ENCODE assay signal across 22 cellular contexts in the genomic region with DNA sequence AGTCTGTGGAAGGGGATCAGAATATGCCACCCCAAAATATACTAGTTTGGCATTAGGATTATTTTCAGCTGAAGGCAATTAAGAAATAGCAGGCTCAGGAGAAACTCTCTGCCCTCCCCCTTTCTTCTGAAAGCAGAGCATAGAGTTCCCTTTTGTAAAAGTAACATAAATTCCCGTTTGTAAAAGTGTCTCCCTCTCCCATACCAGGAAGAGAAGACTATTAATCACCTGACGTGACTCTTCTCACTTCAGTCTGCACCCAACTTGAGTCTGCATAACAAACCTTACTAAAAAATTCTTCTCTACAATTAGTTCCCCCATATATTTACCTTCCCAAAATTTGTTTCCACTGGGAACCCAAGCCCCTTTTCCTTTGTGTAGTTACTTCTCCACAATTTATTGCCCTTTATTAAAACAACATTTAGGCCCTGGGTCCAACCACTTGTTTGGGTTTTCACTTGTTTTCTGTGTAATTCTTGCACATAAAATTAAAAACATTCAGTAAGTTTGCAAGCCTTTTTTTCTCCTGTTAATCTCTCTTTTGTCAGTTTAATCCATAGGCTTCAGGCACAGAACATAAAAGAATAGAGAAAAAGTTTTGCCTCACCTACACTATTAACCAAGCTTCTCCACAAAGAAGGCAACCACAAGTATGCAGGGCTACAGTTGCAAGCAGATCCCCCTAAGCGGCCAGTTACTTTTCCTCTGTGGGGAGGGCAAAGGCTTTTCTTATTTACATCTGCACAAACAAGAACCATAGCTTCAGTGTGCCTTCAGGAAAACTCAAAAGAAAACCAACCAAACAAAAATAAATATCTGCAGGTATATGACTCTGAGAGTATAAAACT.
DNase-seq lines count a peak whose midpoint lies in the region; ATAC-seq, FAIRE-seq and TF ChIP-seq lines count a peak whose summit lies in the region.
"Had no signal": no experiment of that assay in that cellular context is flagged by ENCODE, and none has a peak within 500 bp of the region (broad histone marks: within the 10 kb centered on the region; RNA-seq: fewer than 3 reads in every experiment).

No MANE protein-coding gene starts in this region.

- no peaks in the 10 kb centered on the region for H3K9me3 ChIP-seq in smooth muscle cell (replicated peaks; ENCODE audit: low read depth)
- H3K9me3 ChIP-seq: upper lobe of right lung had no signal

- peaks cover 13% of the 10 kb centered on the region for H3K4me1 ChIP-seq in smooth muscle cell (ENCODE audit: low read depth)

- H4K20me1 ChIP-seq in smooth muscle cell (ENCODE audit: low read depth) = no peaks in the 10 kb centered on the region

- FAIRE-seq in D721Med (lab: Jason Lieb, UNC) = no peak

- no peak overlapping the region for H2AFZ ChIP-seq in smooth muscle cell (ENCODE audit: low read depth)

- H3K36me3 ChIP-seq in smooth muscle cell (ENCODE audit: low read depth) = no peaks in the 10 kb centered on the region
- H3K36me3 ChIP-seq: upper lobe of right lung had no signal

- 55% methylated on average over 3 of the region's 3 CpGs for WGBS in smooth muscle cell (ENCODE audit: low lambda C conversion rate)

- no peaks in the 10 kb centered on the region for H3K27me3 ChIP-seq in smooth muscle cell (ENCODE audit: low read depth)
- H3K27me3 ChIP-seq: upper lobe of right lung had no signal

- H3K4me3 ChIP-seq in smooth muscle cell = no peak overlapping the region
- H3K4me3 ChIP-seq: upper lobe of right lung had no signal

- DNase-seq in NOMO-1 treated with DMSO at 0.1 percent for 48 hours (lab: John Stamatoyannopoulos, UW; ENCODE audit: unreplicated experiment) (peak; percentile 3), NOMO-1 treated with dmso at 0.1 percent for 144 hours (lab: John Stamatoyannopoulos, UW; ENCODE audit: unreplicated experiment) (no peak), left kidney (ENCODE audit: low read depth, low spot score) (peak; percentile 68), smooth muscle cell (lab: John Stamatoyannopoulos, UW; ENCODE audit: unreplicated experiment) (no peak), germinal center (ENCODE audit: low spot score) (no peak), NCI-H226 (no peak), D721Med (ENCODE audit: insufficient read length, low spot score) (no peak)
- DNase-seq: activated CD4-positive, alpha-beta T cell treated with anti-CD3 and anti-CD28 coated beads for 48 hours; activated CD8-positive, alpha-beta memory T cell treated with anti-CD3 and anti-CD28 coated beads for 24 hours; activated gamma-delta T cell; activated naive CD8-positive, alpha-beta T cell treated with anti-CD3 and anti-CD28 coated beads, Interleukin-2, amount 10 ng/mL, durations not matched to agents 7 days and 5 days; CD4-positive, CD25-positive, alpha-beta regulatory T cell; cerebellar nuclear complex; kidney glomerular epithelial cell; NCI-H146; occipital lobe; PC-3; stimulated activated naive CD8-positive, alpha-beta T cell treated with anti-CD3 and anti-CD28 coated beads, Interleukin-15, amount 100 ng/mL, for 72 hours; upper lobe of right lung had no signal

- H3K9ac ChIP-seq in smooth muscle cell (ENCODE audit: low read depth) = no peak overlapping the region

- H3F3A ChIP-seq in smooth muscle cell (ENCODE audit: low read depth) = peaks cover 35% of the 10 kb centered on the region

- H3K79me2 ChIP-seq in smooth muscle cell (ENCODE audit: low read depth) = no peaks in the 10 kb centered on the region

- TF ChIP-seq CTCF in smooth muscle cell (IDR thresholded peaks at IDR 0.05; ENCODE audit: borderline replicate concordance, insufficient read depth, poor library complexity, severe bottlenecking) (no peak), D721Med (IDR thresholded peaks at IDR 0.05; ENCODE audit: insufficient read depth, missing control alignments) (no peak)

- peak overlapping the region; percentile 17 for H3K4me2 ChIP-seq in smooth muscle cell

- no peak overlapping the region for H3K27ac ChIP-seq in smooth muscle cell (ENCODE audit: low read depth)
- H3K27ac ChIP-seq: 22Rv1, upper lobe of right lung had no signal

- ATAC-seq in HG02938 (IDR thresholded peaks at IDR 0.05; ENCODE audit: unreplicated experiment) = no peak
- ATAC-seq: HCT116; PC-3; stimulated activated naive CD8-positive, alpha-beta T cell treated with anti-CD3 and anti-CD28 coated beads, Interleukin-15, amount 100 ng/mL, for 72 hours; upper lobe of right lung had no signal

Comparison
In these comparisons a context has a peak if more than half of its experiments do, and no peak if none do; other contexts are left out.
1. DNase-seq: peak in NOMO-1 treated with DMSO at 0.1 percent for 48 hours (single experiment) and left kidney (single experiment); none in NOMO-1 treated with dmso at 0.1 percent for 144 hours (single experiment), smooth muscle cell (single experiment), germinal center (single experiment), NCI-H226 (single experiment) and D721Med (single experiment).